Comparison of ENCODE assay signal across 8 cellular contexts in the genomic region with DNA sequence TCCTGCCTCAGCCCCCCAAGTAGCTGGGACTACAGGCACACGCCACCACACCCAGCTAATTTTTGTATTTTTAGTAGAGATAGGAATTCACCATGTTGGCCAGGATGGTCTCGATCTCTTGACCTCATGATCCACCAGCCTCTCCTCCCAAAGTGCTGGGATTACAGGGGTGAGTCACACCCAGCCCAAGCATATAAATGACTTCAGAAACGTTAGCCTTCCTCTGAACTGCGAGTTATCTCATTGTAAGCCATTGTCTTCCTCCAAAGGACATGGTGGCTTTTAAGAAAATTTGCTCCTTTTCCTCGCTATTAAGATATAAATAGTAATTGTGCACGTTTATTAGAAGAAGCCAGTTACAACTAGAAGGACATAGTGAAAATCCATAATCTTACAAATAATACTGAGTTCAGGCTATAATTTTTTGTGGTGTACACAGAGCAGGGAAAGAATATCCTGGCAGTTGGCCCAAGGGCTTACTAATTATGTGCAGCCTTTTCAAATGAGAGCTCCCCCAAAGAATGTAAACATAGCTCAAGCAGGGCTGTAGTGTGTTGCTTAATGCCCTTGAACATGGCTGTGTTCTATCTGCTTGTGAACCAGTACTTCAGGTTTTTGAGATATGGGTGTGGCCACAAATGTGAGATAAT.
DNase-seq lines count a peak whose midpoint lies in the region; ATAC-seq lines count a peak whose summit lies in the region.

No MANE protein-coding gene starts in this region.

- no peaks in the 10 kb centered on the region for H3K4me1 Mint-ChIP-seq in activated T-helper 2 cell treated with anti-CD3 and anti-CD28 coated beads, Interferon-gamma antibody, Interleukin-2, Interleukin-4, amounts not matched to agents 10 μg/mL and 5 μg/mL and 100 μg/mL, durations not matched to agents 14 hours and 24 hours and 36 hours (ENCODE audit: low read depth)

- no peak overlapping the region for H4K8ac ChIP-seq in trophoblast cell (ENCODE audit: low read depth, low read length)

- H3K79me1 ChIP-seq in trophoblast cell (ENCODE audit: low read length): no peaks in the 10 kb centered on the region

- H2AK5ac ChIP-seq in trophoblast cell (ENCODE audit: low read length): no peak overlapping the region

- H4K91ac ChIP-seq in trophoblast cell (ENCODE audit: low read depth, low read length): no peak overlapping the region

- H3K27ac ChIP-seq in GM23248: peak overlapping the region; percentile 51
- no peak overlapping the region for H3K27ac ChIP-seq in trophoblast cell (ENCODE audit: low read depth, low read length)

- H3K27ac Mint-ChIP-seq in activated T-helper 2 cell treated with anti-CD3 and anti-CD28 coated beads, Interferon-gamma antibody, Interleukin-2, Interleukin-4, amounts not matched to agents 10 μg/mL and 5 μg/mL and 100 μg/mL, durations not matched to agents 14 hours and 24 hours and 36 hours: no peak overlapping the region

- H2AFZ ChIP-seq in GM23248 (no peak overlapping the region), trophoblast cell (ENCODE audit: insufficient read depth, low read length, poor library complexity) (no peak overlapping the region)

- no peaks in the 10 kb centered on the region for H3K36me3 Mint-ChIP-seq in activated T-helper 2 cell treated with anti-CD3 and anti-CD28 coated beads, Interferon-gamma antibody, Interleukin-2, Interleukin-4, amounts not matched to agents 10 μg/mL and 5 μg/mL and 100 μg/mL, durations not matched to agents 14 hours and 24 hours and 36 hours (ENCODE audit: low read depth)

- no peaks in the 10 kb centered on the region for H3K27me3 Mint-ChIP-seq in activated T-helper 2 cell treated with anti-CD3 and anti-CD28 coated beads, Interferon-gamma antibody, Interleukin-2, Interleukin-4, amounts not matched to agents 10 μg/mL and 5 μg/mL and 100 μg/mL, durations not matched to agents 14 hours and 24 hours and 36 hours (ENCODE audit: low read depth)

- no peaks in the 10 kb centered on the region for H3K9me2 ChIP-seq in GM23248 (ENCODE audit: insufficient read depth)

- intact Hi-C loops in activated T-helper 2 cell treated with anti-CD3 and anti-CD28 coated beads, Interferon-gamma antibody, Interleukin-2, Interleukin-4, amounts not matched to agents 10 μg/mL and 5 μg/mL and 100 μg/mL, durations not matched to agents 14 hours and 24 hours and 36 hours (cut with micrococcal nuclease): no loop called here

- H2BK5ac ChIP-seq in trophoblast cell (ENCODE audit: low read depth, low read length, poor library complexity): no peak overlapping the region

- H3K4ac ChIP-seq in trophoblast cell (ENCODE audit: low read depth, low read length): no peak overlapping the region

- no peak overlapping the region for H4K12ac ChIP-seq in trophoblast cell (ENCODE audit: low read depth, low read length)

- H3F3A ChIP-seq in GM23248 (ENCODE audit: insufficient read depth): peaks cover 31% of the 10 kb centered on the region

- WGBS in GM23248 (ENCODE audit: low coverage in 1 of 2, low lambda C conversion rate in 2 of 2, missing lambda C conversion rate in 2 of 2), 2 experiments: 43 to 52% methylated on average over 6 of the region's 6 CpGs
- no CpG with 5 or more reads among the region's 6 CpGs for WGBS in trophoblast cell (ENCODE audit: extremely low coverage, insufficient coverage, insufficient read length)

- in situ Hi-C loops in GM23248 (cut with MboI): no loop called here

- H3K9me3 Mint-ChIP-seq in activated T-helper 2 cell treated with anti-CD3 and anti-CD28 coated beads, Interferon-gamma antibody, Interleukin-2, Interleukin-4, amounts not matched to agents 10 μg/mL and 5 μg/mL and 100 μg/mL, durations not matched to agents 14 hours and 24 hours and 36 hours: no peaks in the 10 kb centered on the region

- H3K27me3 ChIP-seq in GM23248 (replicated peaks; ENCODE audit: insufficient read depth): no peaks in the 10 kb centered on the region
- H3K27me3 ChIP-seq in trophoblast cell (ENCODE audit: insufficient read depth, low read length): no peaks in the 10 kb centered on the region

- peak overlapping the region; percentile 5 for H3K4me2 ChIP-seq in GM23248 (ENCODE audit: unreplicated experiment)
- no peak overlapping the region for H3K4me2 ChIP-seq in trophoblast cell (ENCODE audit: low read length)

- H3K14ac ChIP-seq in trophoblast cell (ENCODE audit: low read length): no peak overlapping the region

- H3K4me3 Mint-ChIP-seq in activated T-helper 2 cell treated with anti-CD3 and anti-CD28 coated beads, Interferon-gamma antibody, Interleukin-2, Interleukin-4, amounts not matched to agents 10 μg/mL and 5 μg/mL and 100 μg/mL, durations not matched to agents 14 hours and 24 hours and 36 hours (ENCODE audit: low read depth): no peak overlapping the region

- H2BK120ac ChIP-seq in trophoblast cell (ENCODE audit: insufficient read depth, low read length, poor library complexity): no peak overlapping the region

- no peak overlapping the region for H2BK12ac ChIP-seq in trophoblast cell (ENCODE audit: low read length)

- H3K23ac ChIP-seq in trophoblast cell (ENCODE audit: low read length): no peak overlapping the region

- H3K4me1 ChIP-seq in GM23248 (ENCODE audit: insufficient read depth): peaks cover 35% of the 10 kb centered on the region
- H3K4me1 ChIP-seq in trophoblast cell (ENCODE audit: control insufficient read depth in 1 of 2, insufficient read depth in 2 of 2, low read length in 2 of 2): peaks cover 1 to 4% of the 10 kb centered on the region in 2 experiments

- H3K4me3 ChIP-seq in GM23248 (no peak overlapping the region), trophoblast cell (ENCODE audit: low read depth, low read length) (no peak overlapping the region)

- H3K9ac ChIP-seq in GM23248: no peak overlapping the region
- H3K9ac ChIP-seq in trophoblast cell (ENCODE audit: low read length): no peak overlapping the region

- DNase-seq in GM23248 (peak; percentile 96), NCI-H2171 treated with DMSO at 0.1 percent for 48 hours (lab: John Stamatoyannopoulos, UW) (peak; percentile 61), dedifferentiated amniotic fluid mesenchymal stem cell (ENCODE audit: extremely low spot score) (peak; percentile 92), trophoblast cell (peak; percentile 82 to 93), putamen (ENCODE audit: low spot score) (no peak)
- no peak for DNase-seq in activated T-helper 2 cell treated with anti-CD3 and anti-CD28 coated beads, Interferon-gamma antibody, Interleukin-2, Interleukin-4, amounts not matched to agents 10 μg/mL and 5 μg/mL and 100 μg/mL, durations not matched to agents 14 hours and 24 hours and 36 hours (ENCODE audit: low spot score)
- DNase-seq in activated effector memory CD4-positive, alpha-beta T cell treated with Interleukin-2 at 50 U/mL for 16 hours: no peak

- H3K9me3 ChIP-seq in GM23248 (ENCODE audit: low read depth) (no peaks in the 10 kb centered on the region), trophoblast cell (ENCODE audit: insufficient read depth, low read depth, low read length) (no peaks in the 10 kb centered on the region)

- H4K20me1 ChIP-seq in GM23248 (ENCODE audit: insufficient read depth): no peaks in the 10 kb centered on the region

- no peak for ATAC-seq in GM19455 (IDR thresholded peaks at IDR 0.05; ENCODE audit: unreplicated experiment)

- H3K36me3 ChIP-seq in GM23248 (ENCODE audit: low read depth) (no peaks in the 10 kb centered on the region), trophoblast cell (ENCODE audit: control insufficient read depth in 1 of 2, insufficient read depth in 2 of 2, low read length in 2 of 2) (no peaks in the 10 kb centered on the region)

- H3K79me2 ChIP-seq in GM23248 (ENCODE audit: insufficient read depth) (no peaks in the 10 kb centered on the region), trophoblast cell (ENCODE audit: control insufficient read depth, insufficient read depth, low read length, poor library complexity) (no peaks in the 10 kb centered on the region)

- H3K18ac ChIP-seq in trophoblast cell (ENCODE audit: low read length): no peak overlapping the region

Comparison
In these comparisons a context has a peak if more than half of its experiments do, and no peak if none do; other contexts are left out.
1. DNase-seq: peak in GM23248 (single experiment), NCI-H2171 treated with DMSO at 0.1 percent for 48 hours (single experiment), dedifferentiated amniotic fluid mesenchymal stem cell (single experiment) and trophoblast cell (2 of 2); none in activated T-helper 2 cell treated with anti-CD3 and anti-CD28 coated beads, Interferon-gamma antibody, Interleukin-2, Interleukin-4, amounts not matched to agents 10 μg/mL and 5 μg/mL and 100 μg/mL, durations not matched to agents 14 hours and 24 hours and 36 hours (single experiment), putamen (single experiment) and activated effector memory CD4-positive, alpha-beta T cell treated with Interleukin-2 at 50 U/mL for 16 hours (single experiment).